Comparison of ENCODE assay signal across 29 cellular contexts in genomic region chr4:5137226-5137625, GRCh38.
"Had no signal": no experiment of that assay in that cellular context is flagged by ENCODE, and none has a peak within 500 bp of the region (broad histone marks: within the 10 kb centered on the region; RNA-seq: fewer than 3 reads in every experiment).

No MANE protein-coding gene starts in this region.

- H3K4me1 ChIP-seq: foreskin keratinocyte, heart left ventricle, spleen, upper lobe of left lung had no signal

- H2AFZ ChIP-seq: hepatocyte had no signal

- H3K9me3 ChIP-seq: gastroesophageal sphincter, heart left ventricle, mucosa of descending colon, pancreas, spleen, thoracic aorta, tibial nerve, upper lobe of left lung had no signal

- FAIRE-seq: colon, islet of Langerhans, pancreas, urothelium cell line had no signal

- H3K9me3 Mint-ChIP-seq: endodermal cell; memory B cell; mesothelial cell of epicardium; nephron progenitor cell; stimulated activated memory B cell treated with anti-CD40 and anti-IgM and Interleukin-4, amounts not matched to agents 10 μg/mL and 1 μg/mL and 100 μg/mL, for 72 hours had no signal

- H3K4me3 Mint-ChIP-seq: endodermal cell; memory B cell; mesothelial cell of epicardium; naive thymus-derived CD4-positive, alpha-beta T cell; nephron progenitor cell; stimulated activated memory B cell treated with anti-CD40 and anti-IgM and Interleukin-4, amounts not matched to agents 10 μg/mL and 1 μg/mL and 100 μg/mL, for 72 hours had no signal

- H3K4me2 ChIP-seq: hepatocyte had no signal

- H3K4me1 Mint-ChIP-seq: memory B cell; mesothelial cell of epicardium; naive thymus-derived CD4-positive, alpha-beta T cell; stimulated activated memory B cell treated with anti-CD40 and anti-IgM and Interleukin-4, amounts not matched to agents 10 μg/mL and 1 μg/mL and 100 μg/mL, for 72 hours had no signal

- H3K79me2 ChIP-seq: hepatocyte had no signal

- H3K27ac ChIP-seq: dorsolateral prefrontal cortex, epithelial cell of prostate, foreskin keratinocyte, gastroesophageal sphincter, heart left ventricle, hepatocyte, skin epidermis, spleen, thoracic aorta, tibial nerve, upper lobe of left lung had no signal

- H3K4me3 ChIP-seq: dorsolateral prefrontal cortex, gastroesophageal sphincter, heart left ventricle, hepatocyte, lung, mucosa of descending colon, pancreas, skin epidermis, spleen, thoracic aorta, tibial nerve, upper lobe of left lung had no signal

- H3K36me3 Mint-ChIP-seq: memory B cell; mesothelial cell of epicardium; naive thymus-derived CD4-positive, alpha-beta T cell; stimulated activated memory B cell treated with anti-CD40 and anti-IgM and Interleukin-4, amounts not matched to agents 10 μg/mL and 1 μg/mL and 100 μg/mL, for 72 hours had no signal

- H3K27ac Mint-ChIP-seq: endodermal cell; memory B cell; mesothelial cell of epicardium; naive thymus-derived CD4-positive, alpha-beta T cell; nephron progenitor cell; stimulated activated memory B cell treated with anti-CD40 and anti-IgM and Interleukin-4, amounts not matched to agents 10 μg/mL and 1 μg/mL and 100 μg/mL, for 72 hours had no signal

- ATAC-seq: esophagus mucosa; foreskin keratinocyte; gastroesophageal sphincter; heart left ventricle; mucosa of descending colon; naive thymus-derived CD4-positive, alpha-beta T cell; stimulated activated memory B cell treated with anti-CD40 and anti-IgM and Interleukin-4, amounts not matched to agents 10 μg/mL and 1 μg/mL and 100 μg/mL, for 72 hours; stimulated activated naive CD8-positive, alpha-beta T cell treated with anti-CD3 and anti-CD28 coated beads, Interleukin-15, Interleukin-2, amounts not matched to agents 100 U/mL and 50 U/mL, for 24 hours had no signal

- H3K36me3 ChIP-seq: gastroesophageal sphincter, heart left ventricle, pancreas, spleen, thoracic aorta, tibial nerve, upper lobe of left lung had no signal

- H3K27me3 ChIP-seq: foreskin keratinocyte, gastroesophageal sphincter, pancreas, spleen, tibial nerve, upper lobe of left lung had no signal

- H3K27me3 Mint-ChIP-seq: stimulated activated memory B cell treated with anti-CD40 and anti-IgM and Interleukin-4, amounts not matched to agents 10 μg/mL and 1 μg/mL and 100 μg/mL, for 72 hours had no signal

- DNase-seq: dorsolateral prefrontal cortex; effector CD8-positive, alpha-beta T cell; endodermal cell; foreskin keratinocyte; heart left ventricle; mucosa of descending colon; naive thymus-derived CD4-positive, alpha-beta T cell; nephron progenitor cell; nucleus accumbens; retina; spleen; stimulated activated CD4-positive, alpha-beta T cell treated with anti-CD3 and anti-CD28 coated beads, Interleukin-4, amount 100 ng/mL, for 4 hours; stimulated activated naive CD8-positive, alpha-beta T cell treated with anti-CD3 and anti-CD28 coated beads, Interleukin-15, Interleukin-2, amounts not matched to agents 100 U/mL and 50 U/mL, for 24 hours; upper lobe of left lung had no signal
